ENCODE assay signal across 25 cellular contexts in the genomic region with DNA sequence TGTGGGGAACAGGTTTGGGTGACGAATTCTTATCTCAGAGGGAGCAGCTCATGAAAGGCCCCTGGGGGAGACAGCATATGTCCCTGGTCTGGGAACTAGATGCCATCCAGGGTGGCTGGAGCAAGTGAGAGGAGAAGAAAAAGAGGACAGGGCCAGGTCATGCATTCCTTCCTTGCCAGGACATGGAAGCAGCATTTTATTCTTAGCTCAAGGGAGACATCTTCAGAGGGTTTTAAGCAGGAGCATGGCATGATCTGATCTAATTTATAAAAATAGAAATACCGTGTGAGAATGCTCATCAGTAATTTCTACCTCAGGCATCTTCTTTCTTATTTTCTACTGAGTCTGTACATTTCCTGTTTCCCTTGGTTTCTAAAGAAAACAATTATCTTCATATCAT.
DNase-seq lines count a peak whose midpoint lies in the region; ATAC-seq and TF ChIP-seq lines count a peak whose summit lies in the region.
"Had no signal": no experiment of that assay in that cellular context is flagged by ENCODE, and none has a peak within 500 bp of the region (broad histone marks: within the 10 kb centered on the region; RNA-seq: fewer than 3 reads in every experiment).

No MANE protein-coding gene starts in this region.

- no peak overlapping the region for H3K9ac ChIP-seq in GM23248

- H2AFZ ChIP-seq in GM23248: no peak overlapping the region

- no peak for ATAC-seq in HG02571 (IDR thresholded peaks at IDR 0.05; ENCODE audit: unreplicated experiment)
- ATAC-seq: A549; CD8-positive, alpha-beta T cell; GM12878 had no signal

- peak; percentile 20 for TF ChIP-seq CTCF in AG10803 (conservative IDR thresholded peaks at IDR 0.05; ENCODE audit: low read length)
- TF ChIP-seq CTCF in fibroblast of mammary gland (conservative IDR thresholded peaks at IDR 0.05; ENCODE audit: control insufficient read depth, insufficient read depth, low read depth, low read length): no peak
- no peak for TF ChIP-seq CTCF in mesothelial cell of epicardium (IDR thresholded peaks at IDR 0.05; ENCODE audit: unreplicated experiment)

- WGBS in GM23248 (ENCODE audit: low coverage in 1 of 2, low lambda C conversion rate in 2 of 2, missing lambda C conversion rate in 2 of 2), 2 experiments: 16 to 18% methylated on average over 2 of the region's 2 CpGs

- in situ Hi-C loops in GM23248 (cut with MboI): no loop called here

- no peaks in the 10 kb centered on the region for H3K36me3 ChIP-seq in GM23248 (ENCODE audit: low read depth)

- no peak overlapping the region for H3K4me2 ChIP-seq in GM23248 (ENCODE audit: unreplicated experiment)
- H3K4me2 ChIP-seq: A549 had no signal

- H3K79me2 ChIP-seq in GM23248 (ENCODE audit: insufficient read depth): no peaks in the 10 kb centered on the region

- H4K20me1 ChIP-seq in GM23248 (ENCODE audit: insufficient read depth): no peaks in the 10 kb centered on the region

- H3K9me3 Mint-ChIP-seq in mesothelial cell of epicardium: peaks cover 46% of the 10 kb centered on the region

- no peaks in the 10 kb centered on the region for H3K27me3 Mint-ChIP-seq in mesothelial cell of epicardium (ENCODE audit: low read depth)
- H3K27me3 Mint-ChIP-seq: B cell had no signal

- no peaks in the 10 kb centered on the region; the same call in 1 of the 2 replicates for H3K27me3 ChIP-seq in GM23248 (replicated peaks; ENCODE audit: insufficient read depth)

- H3K4me3 ChIP-seq in AG10803 (ENCODE audit: low read length): no peak overlapping the region
- H3K4me3 ChIP-seq in GM23248: no peak overlapping the region
- no peak overlapping the region for H3K4me3 ChIP-seq in fibroblast of mammary gland (ENCODE audit: control insufficient read depth, low read depth, low read length)
- H3K4me3 ChIP-seq: A549, GM12878 had no signal

- H3K4me1 Mint-ChIP-seq in mesothelial cell of epicardium: no peaks in the 10 kb centered on the region
- H3K4me1 Mint-ChIP-seq: B cell had no signal

- H3K4me3 Mint-ChIP-seq in mesothelial cell of epicardium: no peak overlapping the region
- H3K4me3 Mint-ChIP-seq: B cell; CD8-positive, alpha-beta T cell had no signal

- no peaks in the 10 kb centered on the region for H3K4me1 ChIP-seq in GM23248 (ENCODE audit: insufficient read depth)
- H3K4me1 ChIP-seq: A549, Caco-2 had no signal

- H3F3A ChIP-seq in GM23248 (ENCODE audit: insufficient read depth): 0 out of 2 replicates have a peak, but pooled peaks cover 5% of the 10 kb centered on the region

- peaks cover 3% of the 10 kb centered on the region for H3K36me3 Mint-ChIP-seq in mesothelial cell of epicardium
- H3K36me3 Mint-ChIP-seq: CD8-positive, alpha-beta T cell had no signal

- no peak overlapping the region for H3K27ac Mint-ChIP-seq in mesothelial cell of epicardium
- H3K27ac Mint-ChIP-seq: B cell; CD8-positive, alpha-beta T cell had no signal

- no peaks in the 10 kb centered on the region for H3K9me2 ChIP-seq in GM23248 (ENCODE audit: insufficient read depth)

- DNase-seq in AG10803 (ENCODE audit: low read depth) (peak; percentile 18), GM23248 (peak; percentile 25), fibroblast of mammary gland (ENCODE audit: low read depth) (peak; percentile 12), HT-29 (ENCODE audit: low spot score) (no peak), mesothelial cell of epicardium (ENCODE audit: low spot score in 2 of 2, unreplicated experiment in 2 of 2) (no peak)
- DNase-seq: Caco-2; CD8-positive, alpha-beta T cell; GDM1; H7; IMR-90; KG1; MM.1S; NCI-H2029; NCI-H446 treated with DMSO at 0.1 percent for 48 hours; NCI-H526; NCI-H82; NK-92 treated with Interleukin-12 subunit alpha and Interleukin-12 subunit beta, amount 100 ng/mL, for 24 hours; RPMI8226; SHP77 treated with DMSO at 0.1 percent for 48 hours had no signal

- H3K9me3 ChIP-seq in GM23248 (ENCODE audit: low read depth): no peaks in the 10 kb centered on the region

- H3K27ac ChIP-seq in GM23248: no peak overlapping the region
- H3K27ac ChIP-seq in angular gyrus (ENCODE audit: low read depth, low read length): peak overlapping the region; percentile 26
- H3K27ac ChIP-seq: A549, C4-2B had no signal

Comparison
In these comparisons a context has a peak if more than half of its experiments do, and no peak if none do; other contexts are left out.
1. DNase-seq: peak in AG10803 (single experiment), GM23248 (single experiment) and fibroblast of mammary gland (single experiment); none in HT-29 (single experiment) and mesothelial cell of epicardium (0 of 2).